Comparison of ENCODE assay signal across 36 cellular contexts in genomic region chrX:117771384-117771783, GRCh38.
"Had no signal": no experiment of that assay in that cellular context is flagged by ENCODE, and none has a peak within 500 bp of the region (broad histone marks: within the 10 kb centered on the region; RNA-seq: fewer than 3 reads in every experiment).

No MANE protein-coding gene starts in this region.

- H3K4me1 Mint-ChIP-seq: activated B cell treated with CpG ODN at 0.5 μM for 24 hours; activated naive CD4-positive, alpha-beta T cell treated with anti-CD3 and anti-CD28 coated beads, Interleukin-2, amount 50 U/mL, for 24 hours; activated naive CD8-positive, alpha-beta T cell treated with anti-CD3 and anti-CD28 coated beads for 36 hours; activated naive CD8-positive, alpha-beta T cell treated with anti-CD3 and anti-CD28 coated beads, Interleukin-2, amount 50 U/mL, for 24 hours; brain; T-helper 17 cell had no signal

- H3K27ac ChIP-seq: adrenal gland, breast epithelium, cardiac muscle cell, colonic mucosa, epithelial cell of prostate, esophagus squamous epithelium, gastroesophageal sphincter, heart right ventricle, WERI-Rb-1 had no signal

- H3K9me3 Mint-ChIP-seq: activated B cell treated with CpG ODN at 0.5 μM for 24 hours; activated CD8-positive, alpha-beta T cell treated with anti-CD3 and anti-CD28 coated beads for 36 hours; activated naive CD4-positive, alpha-beta T cell treated with anti-CD3 and anti-CD28 coated beads, Interleukin-2, amount 50 U/mL, for 24 hours; activated naive CD8-positive, alpha-beta T cell treated with anti-CD3 and anti-CD28 coated beads for 36 hours; activated naive CD8-positive, alpha-beta T cell treated with anti-CD3 and anti-CD28 coated beads, Interleukin-2, amount 50 U/mL, for 24 hours; activated T-helper 1 cell treated with anti-CD3 and anti-CD28 coated beads, Interleukin-12 subunit alpha, Interleukin-12 subunit beta, Interleukin-2, Interleukin-4 antibody, amounts not matched to agents 30 ng/mL and 10 ng/mL and 1 ng/mL, durations not matched to agents 14 hours and 24 hours and 36 hours; activated T-helper 2 cell treated with anti-CD3 and anti-CD28 coated beads, Interferon-gamma antibody, Interleukin-2, Interleukin-4, amounts not matched to agents 10 μg/mL and 5 μg/mL and 100 μg/mL, durations not matched to agents 14 hours and 24 hours and 36 hours; T-helper 2 cell treated with Interferon-gamma antibody and Interleukin-4, amounts not matched to agents 5 μg/mL and 100 μg/mL, for 36 hours had no signal

- DNase-seq: activated B cell treated with CpG ODN at 0.5 μM for 24 hours; activated CD4-positive, alpha-beta T cell treated with anti-CD3 and anti-CD28 coated beads for 48 hours; activated CD4-positive, alpha-beta T cell treated with anti-CD3 and anti-CD28 coated beads, Interleukin-2, amount 50 U/mL, for 1 hour; activated CD4-positive, alpha-beta T cell treated with anti-CD3 and anti-CD28 coated beads, Interleukin-2, amount 50 U/mL, for 48 hours; activated CD8-positive, alpha-beta memory T cell treated with anti-CD3 and anti-CD28 coated beads for 24 hours; activated CD8-positive, alpha-beta T cell treated with anti-CD3 and anti-CD28 coated beads for 36 hours; activated effector memory CD4-positive, alpha-beta T cell treated with anti-CD3 and anti-CD28 coated beads, Interleukin-2, amount 50 U/mL, for 16 hours; activated naive CD4-positive, alpha-beta T cell treated with anti-CD3 and anti-CD28 coated beads for 36 hours; activated naive CD8-positive, alpha-beta T cell treated with anti-CD3 and anti-CD28 coated beads for 36 hours; activated naive CD8-positive, alpha-beta T cell treated with anti-CD3 and anti-CD28 coated beads, Interleukin-2, amount 50 U/mL, for 24 hours; activated T-cell treated with anti-CD3 and anti-CD28 coated beads, Interleukin-2, amount 50 U/mL, for 1 hour; activated T-cell treated with anti-CD3 and anti-CD28 coated beads, Interleukin-2, amount 50 U/mL, for 48 hours; adrenal gland; amygdala; aorta; central memory CD4-positive, alpha-beta T cell; cerebellar nuclear complex; colonic mucosa; effector CD8-positive, alpha-beta T cell; esophagus squamous epithelium; foreskin melanocyte; heart right ventricle; T-helper 17 cell; WERI-Rb-1 had no signal

- H3K27me3 Mint-ChIP-seq: activated B cell treated with CpG ODN at 0.5 μM for 24 hours; activated CD8-positive, alpha-beta T cell treated with anti-CD3 and anti-CD28 coated beads for 36 hours; activated naive CD4-positive, alpha-beta T cell treated with anti-CD3 and anti-CD28 coated beads, Interleukin-2, amount 50 U/mL, for 24 hours; activated naive CD8-positive, alpha-beta T cell treated with anti-CD3 and anti-CD28 coated beads for 36 hours; brain; T-helper 17 cell had no signal

- FAIRE-seq: endometrium, endothelial cell of umbilical vein had no signal

- H3K27ac Mint-ChIP-seq: activated B cell treated with CpG ODN at 0.5 μM for 24 hours; activated CD8-positive, alpha-beta T cell treated with anti-CD3 and anti-CD28 coated beads for 36 hours; activated naive CD4-positive, alpha-beta T cell treated with anti-CD3 and anti-CD28 coated beads for 36 hours; activated naive CD4-positive, alpha-beta T cell treated with anti-CD3 and anti-CD28 coated beads, Interleukin-2, amount 50 U/mL, for 24 hours; activated naive CD8-positive, alpha-beta T cell treated with anti-CD3 and anti-CD28 coated beads for 36 hours; activated naive CD8-positive, alpha-beta T cell treated with anti-CD3 and anti-CD28 coated beads, Interleukin-2, amount 50 U/mL, for 24 hours; activated T-helper 1 cell treated with anti-CD3 and anti-CD28 coated beads, Interleukin-12 subunit alpha, Interleukin-12 subunit beta, Interleukin-2, Interleukin-4 antibody, amounts not matched to agents 30 ng/mL and 10 ng/mL and 1 ng/mL, durations not matched to agents 14 hours and 24 hours and 36 hours; activated T-helper 2 cell treated with anti-CD3 and anti-CD28 coated beads, Interferon-gamma antibody, Interleukin-2, Interleukin-4, amounts not matched to agents 10 μg/mL and 5 μg/mL and 100 μg/mL, durations not matched to agents 14 hours and 24 hours and 36 hours; brain; T-helper 17 cell; T-helper 2 cell treated with Interferon-gamma antibody and Interleukin-4, amounts not matched to agents 5 μg/mL and 100 μg/mL, for 36 hours had no signal

- ATAC-seq: activated CD4-positive, CD25-positive, alpha-beta regulatory T cell treated with anti-CD3 and anti-CD28 coated beads, Interleukin-2, amount 50 U/mL, for 24 hours; activated CD8-positive, alpha-beta T cell treated with anti-CD3 and anti-CD28 coated beads for 36 hours; activated naive CD8-positive, alpha-beta T cell treated with anti-CD3 and anti-CD28 coated beads, Interleukin-2, amount 50 U/mL, for 24 hours; gastroesophageal sphincter; heart right ventricle; T-helper 17 cell had no signal

- H3K27me3 ChIP-seq: adrenal gland, breast epithelium, cardiac muscle cell, colonic mucosa, esophagus squamous epithelium, gastroesophageal sphincter, heart right ventricle had no signal

- H3K4me3 Mint-ChIP-seq: activated B cell treated with CpG ODN at 0.5 μM for 24 hours; activated CD8-positive, alpha-beta T cell treated with anti-CD3 and anti-CD28 coated beads for 36 hours; activated naive CD4-positive, alpha-beta T cell treated with anti-CD3 and anti-CD28 coated beads for 36 hours; activated naive CD4-positive, alpha-beta T cell treated with anti-CD3 and anti-CD28 coated beads, Interleukin-2, amount 50 U/mL, for 24 hours; activated naive CD8-positive, alpha-beta T cell treated with anti-CD3 and anti-CD28 coated beads for 36 hours; activated naive CD8-positive, alpha-beta T cell treated with anti-CD3 and anti-CD28 coated beads, Interleukin-2, amount 50 U/mL, for 24 hours; activated T-helper 1 cell treated with anti-CD3 and anti-CD28 coated beads, Interleukin-12 subunit alpha, Interleukin-12 subunit beta, Interleukin-2, Interleukin-4 antibody, amounts not matched to agents 30 ng/mL and 10 ng/mL and 1 ng/mL, durations not matched to agents 14 hours and 24 hours and 36 hours; brain; T-helper 17 cell; T-helper 2 cell treated with Interferon-gamma antibody and Interleukin-4, amounts not matched to agents 5 μg/mL and 100 μg/mL, for 36 hours had no signal

- H3K36me3 ChIP-seq: adrenal gland, breast epithelium, cardiac muscle cell, colonic mucosa, esophagus squamous epithelium, gastroesophageal sphincter, heart right ventricle, WERI-Rb-1 had no signal

- H3K9me3 ChIP-seq: adrenal gland, breast epithelium, colonic mucosa, esophagus squamous epithelium, gastroesophageal sphincter, heart right ventricle had no signal

- H3K36me3 Mint-ChIP-seq: activated naive CD4-positive, alpha-beta T cell treated with anti-CD3 and anti-CD28 coated beads, Interleukin-2, amount 50 U/mL, for 24 hours; activated naive CD8-positive, alpha-beta T cell treated with anti-CD3 and anti-CD28 coated beads for 36 hours; brain had no signal

- H3K4me3 ChIP-seq: adrenal gland, breast epithelium, cardiac muscle cell, colonic mucosa, esophagus squamous epithelium, gastroesophageal sphincter, heart right ventricle had no signal

- H3K4me1 ChIP-seq: adrenal gland, breast epithelium, colonic mucosa, esophagus squamous epithelium, gastroesophageal sphincter, heart right ventricle had no signal
